ENCODE assay signal across 1 cellular context in genomic region chr2:112846056-112846455, GRCh38.
TF ChIP-seq lines count a peak whose summit lies in the region.

No MANE protein-coding gene starts in this region.

TF ChIP-seq in H1, 55 proteins besides CTCF, POLR2A, EP300 and RAD21 (continued from another document):
- TF ChIP-seq GTF2F1 (IDR thresholded peaks at IDR 0.05; ENCODE audit: borderline replicate concordance, low read depth, low read length) (no peak), USF2 (IDR thresholded peaks at IDR 0.05; ENCODE audit: low read length) (no peak), KDM1A (IDR thresholded peaks at IDR 0.05; ENCODE audit: borderline replicate concordance, low read length) (no peak), BCL11A (IDR thresholded peaks at IDR 0.05; ENCODE audit: low read depth in 2 of 2, low read length in 2 of 2) (no peak), ATF2 (IDR thresholded peaks at IDR 0.05; ENCODE audit: low read length) (no peak), CREB1 (IDR thresholded peaks at IDR 0.05) (no peak), EGR1 (IDR thresholded peaks at IDR 0.05; ENCODE audit: borderline replicate concordance, low read depth, low read length) (no peak), BACH1 (IDR thresholded peaks at IDR 0.05; ENCODE audit: low read length) (no peak), CBX5 (IDR thresholded peaks at IDR 0.05; ENCODE audit: low read depth, low read length) (no peak), TEAD4 (IDR thresholded peaks at IDR 0.05; ENCODE audit: low read depth, low read length) (no peak), CTBP2 (IDR thresholded peaks at IDR 0.05; ENCODE audit: borderline replicate concordance, insufficient read depth, insufficient read length, low read length) (no peak), RFX5 (IDR thresholded peaks at IDR 0.05; ENCODE audit: borderline replicate concordance, low read depth, low read length) (no peak), SP4 (IDR thresholded peaks at IDR 0.05; ENCODE audit: low read length) (no peak), MAX (IDR thresholded peaks at IDR 0.05) (no peak), KDM4A (IDR thresholded peaks at IDR 0.05; ENCODE audit: low read depth, low read length, severe bottlenecking) (no peak), TAF7 (optimal IDR thresholded peaks at IDR 0.05; ENCODE audit: borderline replicate concordance, low read depth, low read length) (no peak)
